In genomic region chr20:63003546-63003945, GRCh38 we compare ENCODE assay signal across 23 cellular contexts. TPM values are rescaled to one million over a fixed set of nuclear protein-coding genes. Genes with fewer than 3 reads are reported as not detected.
"Had no signal": no experiment of that assay in that cellular context is flagged by ENCODE, and none has a peak within 500 bp of the region (broad histone marks: within the 10 kb centered on the region; RNA-seq: fewer than 3 reads in every experiment).

No MANE protein-coding gene starts in this region.

- H3K9ac ChIP-seq: parathyroid adenoma had no signal

- H3K9me3 ChIP-seq: adrenal gland, esophagus muscularis mucosa, mucosa of descending colon, testis had no signal

- DNase-seq: activated CD4-positive, alpha-beta T cell treated with anti-CD3 and anti-CD28 coated beads, Interleukin-2, amount 10 ng/mL, durations not matched to agents 24 days and 14 days; activated CD8-positive, alpha-beta memory T cell treated with anti-CD3 and anti-CD28 coated beads for 24 hours; activated CD8-positive, alpha-beta memory T cell treated with anti-CD3 and anti-CD28 coated beads, Interleukin-2, amount 50 U/mL, for 48 hours; activated effector memory CD4-positive, alpha-beta T cell treated with anti-CD3 and anti-CD28 coated beads, Interleukin-2, amount 50 U/mL, for 16 hours; activated T-cell treated with anti-CD3 and anti-CD28 coated beads, Interleukin-2, amount 50 U/mL, for 48 hours; adrenal gland; effector CD8-positive, alpha-beta T cell; left cardiac atrium; mesenchymal stem cell; mucosa of descending colon; naive B cell; stimulated activated CD4-positive, alpha-beta T cell treated with anti-CD3 and anti-CD28 coated beads, Interleukin-4, amount 100 ng/mL, for 24 hours; T1000; testis had no signal

- H3K4me2 ChIP-seq: smooth muscle cell had no signal

- H2AFZ ChIP-seq: parathyroid adenoma had no signal

- H3K9me3 Mint-ChIP-seq: activated CD4-positive, alpha-beta T cell treated with anti-CD3 and anti-CD28 coated beads, Interleukin-2, amount 10 ng/mL, durations not matched to agents 24 days and 14 days; activated naive CD4-positive, alpha-beta T cell treated with anti-CD3 and anti-CD28 coated beads, Interleukin-2, amount 50 U/mL, for 72 hours; stimulated activated memory B cell treated with anti-CD40 and anti-IgM and Interleukin-4, amounts not matched to agents 10 μg/mL and 1 μg/mL and 100 μg/mL, for 72 hours; type B pancreatic cell had no signal

- H3K27ac ChIP-seq: adrenal gland, esophagus muscularis mucosa, parathyroid adenoma, testis had no signal

- H3K4me1 ChIP-seq: parathyroid adenoma, testis had no signal

- H3K4me3 Mint-ChIP-seq: activated CD4-positive, alpha-beta T cell treated with anti-CD3 and anti-CD28 coated beads, Interleukin-2, amount 10 ng/mL, durations not matched to agents 24 days and 14 days; stimulated activated memory B cell treated with anti-CD40 and anti-IgM and Interleukin-4, amounts not matched to agents 10 μg/mL and 1 μg/mL and 100 μg/mL, for 72 hours; type B pancreatic cell had no signal

- H3K27ac Mint-ChIP-seq: activated CD4-positive, alpha-beta T cell treated with anti-CD3 and anti-CD28 coated beads, Interleukin-2, amount 10 ng/mL, durations not matched to agents 24 days and 14 days; activated naive CD4-positive, alpha-beta T cell treated with anti-CD3 and anti-CD28 coated beads, Interleukin-2, amount 50 U/mL, for 72 hours; stimulated activated memory B cell treated with anti-CD40 and anti-IgM and Interleukin-4, amounts not matched to agents 10 μg/mL and 1 μg/mL and 100 μg/mL, for 72 hours; type B pancreatic cell had no signal

- H3K27me3 ChIP-seq: testis had no signal

- ATAC-seq: activated naive CD4-positive, alpha-beta T cell treated with anti-CD3 and anti-CD28 coated beads, Interleukin-2, amount 50 U/mL, for 72 hours; left cardiac atrium; mucosa of descending colon; sciatic nerve; stimulated activated memory B cell treated with anti-CD40 and anti-IgM and Interleukin-4, amounts not matched to agents 10 μg/mL and 1 μg/mL and 100 μg/mL, for 72 hours had no signal

- H3K4me3 ChIP-seq: adrenal gland, esophagus muscularis mucosa, mucosa of descending colon, smooth muscle cell, testis had no signal

- H3K36me3 Mint-ChIP-seq: activated naive CD4-positive, alpha-beta T cell treated with anti-CD3 and anti-CD28 coated beads, Interleukin-2, amount 50 U/mL, for 72 hours; naive B cell; stimulated activated memory B cell treated with anti-CD40 and anti-IgM and Interleukin-4, amounts not matched to agents 10 μg/mL and 1 μg/mL and 100 μg/mL, for 72 hours; type B pancreatic cell had no signal

- H3K36me3 ChIP-seq: adrenal gland, esophagus muscularis mucosa had no signal

RNA-seq across cellular contexts. Expression of gene BHLHE23, which starts 3.2 kb away (rescaled TPM):
- total RNA-seq: activated CD4-positive, alpha-beta T cell treated with anti-CD3 and anti-CD28 coated beads, Interleukin-2, amount 10 ng/mL, durations not matched to agents 24 days and 14 days; activated naive CD4-positive, alpha-beta T cell treated with anti-CD3 and anti-CD28 coated beads, Interleukin-2, amount 50 U/mL, for 72 hours; adrenal gland; cerebellum; endothelial cell of umbilical vein; esophagus muscularis mucosa; left cardiac atrium; mucosa of descending colon; sciatic nerve; smooth muscle cell had no signal
- polyA plus RNA-seq: adrenal gland, endothelial cell of umbilical vein, smooth muscle cell had no signal
